In genomic region chr17:81291662-81292061, GRCh38 we compare ENCODE assay signal across 1 cellular context.
TF ChIP-seq lines count a peak whose summit lies in the region.

No MANE protein-coding gene starts in this region.

TF ChIP-seq in SK-N-SH, 30 proteins besides CTCF, POLR2A, EP300 and RAD21 (continued from another document):
- TF ChIP-seq REST (IDR thresholded peaks at IDR 0.05; ENCODE audit: low read depth, low read length) (no peak), SMC3 (IDR thresholded peaks at IDR 0.05; ENCODE audit: low read depth, low read length) (peak; percentile 84), FOSL2 (IDR thresholded peaks at IDR 0.05; ENCODE audit: borderline replicate concordance, low read depth) (no peak), CHD2 (IDR thresholded peaks at IDR 0.05; ENCODE audit: low read length, partially characterized antibody) (peak; percentile 58), SIN3A (IDR thresholded peaks at IDR 0.05; ENCODE audit: borderline replicate concordance, low read depth, low read length) (no peak), MAX (IDR thresholded peaks at IDR 0.05; ENCODE audit: low read depth) (no peak), RFX5 (IDR thresholded peaks at IDR 0.05; ENCODE audit: low read length) (no peak), POLR2AphosphoS5 (IDR thresholded peaks at IDR 0.05; ENCODE audit: low read depth, low read length) (no peak)
